15 cellular contexts compared by ENCODE assay signal in the genomic region with DNA sequence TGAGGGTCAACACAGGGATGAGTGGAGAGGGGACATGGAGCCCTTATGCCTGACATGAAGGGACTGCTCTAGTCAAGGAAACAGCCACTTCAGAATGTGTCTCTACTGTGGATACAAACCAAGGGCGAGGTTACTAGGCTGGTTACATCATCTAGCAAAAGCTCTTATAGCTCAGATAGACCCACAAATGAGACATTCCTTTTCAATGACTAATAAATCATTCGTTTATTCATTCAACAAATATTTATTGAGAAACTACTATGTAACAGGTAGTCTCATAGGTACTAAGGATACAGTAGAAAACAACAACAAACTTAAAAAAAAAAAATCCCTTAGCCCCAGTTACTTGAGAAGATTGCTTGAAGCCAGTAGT.
DNase-seq lines count a peak whose midpoint lies in the region; ATAC-seq, FAIRE-seq and TF ChIP-seq lines count a peak whose summit lies in the region.
"Had no signal": no experiment of that assay in that cellular context is flagged by ENCODE, and none has a peak within 500 bp of the region (broad histone marks: within the 10 kb centered on the region; RNA-seq: fewer than 3 reads in every experiment).

No MANE protein-coding gene starts in this region.

- H3K4me1 ChIP-seq in A549, result peaks cover 6% of the 10 kb centered on the region; the same call in 2 of the 3 replicates
- H3K4me1 ChIP-seq: pancreas had no signal

- POLR2A ChIA-PET in A549 (lab: Yijun Ruan, JAX), result no interaction called here

- 0% methylated on average over 2 of the region's 2 CpGs for WGBS in A549 (ENCODE audit: missing lambda C conversion rate)

- no peak for TF ChIP-seq EP300 in A549 (IDR thresholded peaks at IDR 0.05)

- 0 out of 3 replicates have a peak overlapping the region, but pooled peaks have one; percentile 26 for H3K4me2 ChIP-seq in A549

- H3K4me3 ChIP-seq in A549, result no peak overlapping the region
- H3K4me3 ChIP-seq: heart right ventricle, pancreas, vagina had no signal

- TF ChIP-seq POLR2A in A549 (IDR thresholded peaks at IDR 0.05; ENCODE audit: low read length), result no peak

- DNase-seq in A549 (ENCODE audit: low read depth in 1 of 2, low spot score in 1 of 2) (peak in 1 of 2 experiments; percentile 40), HT1080 (ENCODE audit: low read depth) (peak; percentile 69), astrocyte of the hippocampus (ENCODE audit: low read depth, low spot score) (peak; percentile 66), iris pigment epithelial cell (ENCODE audit: low read depth) (peak; percentile 87), NCI-H2081 treated with DMSO at 0.1 percent for 48 hours (lab: John Stamatoyannopoulos, UW) (no peak), hippocampal formation (lab: John Stamatoyannopoulos, UW) (no peak)
- DNase-seq: activated T-cell treated with anti-CD3 and anti-CD28 coated beads for 4 hours; DMS153; heart right ventricle; NCI-H1436 treated with DMSO at 0.1 percent for 48 hours; pancreas; stimulated activated CD4-positive, alpha-beta T cell treated with anti-CD3 and anti-CD28 coated beads, Interleukin-15, amount 100 ng/mL, for 24 hours had no signal

- TF ChIP-seq CTCF in A549 (IDR thresholded peaks at IDR 0.05), result no peak

- FAIRE-seq in A549 (lab: Jason Lieb, UNC), result no peak
- FAIRE-seq: pancreas had no signal

- TF ChIP-seq RAD21 in A549 (conservative IDR thresholded peaks at IDR 0.05 in 1 of 2, IDR thresholded peaks at IDR 0.05 in 1 of 2), result no peak

- ATAC-seq in A549, result peak; percentile 46 to 81; a peak in 4 of 6 replicates
- ATAC-seq in HG03469 (IDR thresholded peaks at IDR 0.05; ENCODE audit: unreplicated experiment), result no peak
- no peak for ATAC-seq in HG03460 (IDR thresholded peaks at IDR 0.05; ENCODE audit: unreplicated experiment)

- CTCF ChIA-PET in A549 (lab: Yijun Ruan, JAX), result interaction anchor here (0.6 kb wide), 1 partner anchor 744 kb away, joined by 3 read pairs; no protein-coding TSS in a partner anchor

- H3K9me3 ChIP-seq in A549, result no peaks in the 10 kb centered on the region
- H3K9me3 ChIP-seq: heart right ventricle, pancreas, vagina had no signal

- no peak overlapping the region for H3K27ac ChIP-seq in A549
- H3K27ac ChIP-seq: heart right ventricle, pancreas, vagina had no signal

TF ChIP-seq in A549, 52 proteins besides CTCF, POLR2A, EP300 and RAD21:
- TF ChIP-seq JUNB (IDR thresholded peaks at IDR 0.05), result no peak
- TF ChIP-seq TP53 (CRISPR knock-in tag; IDR thresholded peaks at IDR 0.05), result no peak
- TF ChIP-seq, protein P1, sequence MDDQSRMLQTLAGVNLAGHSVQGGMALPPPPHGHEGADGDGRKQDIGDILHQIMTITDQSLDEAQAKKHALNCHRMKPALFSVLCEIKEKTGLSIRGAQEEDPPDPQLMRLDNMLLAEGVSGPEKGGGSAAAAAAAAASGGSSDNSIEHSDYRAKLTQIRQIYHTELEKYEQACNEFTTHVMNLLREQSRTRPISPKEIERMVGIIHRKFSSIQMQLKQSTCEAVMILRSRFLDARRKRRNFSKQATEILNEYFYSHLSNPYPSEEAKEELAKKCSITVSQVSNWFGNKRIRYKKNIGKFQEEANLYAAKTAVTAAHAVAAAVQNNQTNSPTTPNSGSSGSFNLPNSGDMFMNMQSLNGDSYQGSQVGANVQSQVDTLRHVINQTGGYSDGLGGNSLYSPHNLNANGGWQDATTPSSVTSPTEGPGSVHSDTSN (IDR thresholded peaks at IDR 0.05), result no peak
- TF ChIP-seq MAFK (IDR thresholded peaks at IDR 0.05; ENCODE audit: partially characterized antibody), result no peak
- TF ChIP-seq SREBF2 (IDR thresholded peaks at IDR 0.05), result no peak
- no peak for TF ChIP-seq FOSL2 (IDR thresholded peaks at IDR 0.05)
- peak; percentile 30; the same call in 1 of the 2 replicates for TF ChIP-seq FOSL2 (CRISPR knock-in tag; IDR thresholded peaks at IDR 0.05)
- no peak for TF ChIP-seq CBX8 (IDR thresholded peaks at IDR 0.05)
- TF ChIP-seq ZNF302 (CRISPR knock-in tag; IDR thresholded peaks at IDR 0.05), result no peak
- TF ChIP-seq E2F6 (IDR thresholded peaks at IDR 0.05; ENCODE audit: borderline replicate concordance, low read depth), result no peak

Comparison
In these comparisons a context has a peak if more than half of its experiments do, and no peak if none do; other contexts are left out.
1. ATAC-seq: peak in A549 (2 of 2); none in HG03469 (single experiment) and HG03460 (single experiment).
2. DNase-seq: peak in HT1080 (single experiment), astrocyte of the hippocampus (single experiment) and iris pigment epithelial cell (single experiment); none in NCI-H2081 treated with DMSO at 0.1 percent for 48 hours (single experiment) and hippocampal formation (0 of 2).